ENCODE assay signal across 1 cellular context in genomic region chr7:148622887-148623585, GRCh38.
TF ChIP-seq lines count a peak whose summit lies in the region.

No MANE protein-coding gene starts in this region.

TF ChIP-seq in HEK293, 187 proteins besides CTCF, POLR2A, EP300 and RAD21 (continued from another document and continues in another):
- TF ChIP-seq, protein P1, sequence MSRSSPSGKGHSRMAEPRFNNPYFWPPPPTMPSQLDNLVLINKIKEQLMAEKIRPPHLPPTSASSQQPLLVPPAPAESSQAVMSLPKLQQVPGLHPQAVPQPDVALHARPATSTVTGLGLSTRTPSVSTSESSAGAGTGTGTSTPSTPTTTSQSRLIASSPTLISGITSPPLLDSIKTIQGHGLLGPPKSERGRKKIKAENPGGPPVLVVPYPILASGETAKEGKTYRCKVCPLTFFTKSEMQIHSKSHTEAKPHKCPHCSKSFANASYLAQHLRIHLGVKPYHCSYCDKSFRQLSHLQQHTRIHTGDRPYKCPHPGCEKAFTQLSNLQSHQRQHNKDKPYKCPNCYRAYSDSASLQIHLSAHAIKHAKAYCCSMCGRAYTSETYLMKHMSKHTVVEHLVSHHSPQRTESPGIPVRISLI (tag by site-specific recombination; IDR thresholded peaks at IDR 0.05), result peak; percentile 80; the same call in 1 of the 2 replicates
- no peak for TF ChIP-seq ZBTB11 (tag by site-specific recombination; conservative IDR thresholded peaks at IDR 0.05; ENCODE audit: low read depth)
- peak; percentile 96 for TF ChIP-seq ZNF121 (tag by site-specific recombination; IDR thresholded peaks at IDR 0.05)
- TF ChIP-seq ZNF843 (tag by site-specific recombination; IDR thresholded peaks at IDR 0.05), result no peak
- peak; percentile 10; the same call in 1 of the 2 replicates for TF ChIP-seq FEZF1 (tag by site-specific recombination; IDR thresholded peaks at IDR 0.05)
- TF ChIP-seq ZNF157 (tag by site-specific recombination; IDR thresholded peaks at IDR 0.05), result no peak
- no peak for TF ChIP-seq ZNF830 (tag by site-specific recombination; IDR thresholded peaks at IDR 0.05; ENCODE audit: low read depth)
- TF ChIP-seq, protein P2, sequence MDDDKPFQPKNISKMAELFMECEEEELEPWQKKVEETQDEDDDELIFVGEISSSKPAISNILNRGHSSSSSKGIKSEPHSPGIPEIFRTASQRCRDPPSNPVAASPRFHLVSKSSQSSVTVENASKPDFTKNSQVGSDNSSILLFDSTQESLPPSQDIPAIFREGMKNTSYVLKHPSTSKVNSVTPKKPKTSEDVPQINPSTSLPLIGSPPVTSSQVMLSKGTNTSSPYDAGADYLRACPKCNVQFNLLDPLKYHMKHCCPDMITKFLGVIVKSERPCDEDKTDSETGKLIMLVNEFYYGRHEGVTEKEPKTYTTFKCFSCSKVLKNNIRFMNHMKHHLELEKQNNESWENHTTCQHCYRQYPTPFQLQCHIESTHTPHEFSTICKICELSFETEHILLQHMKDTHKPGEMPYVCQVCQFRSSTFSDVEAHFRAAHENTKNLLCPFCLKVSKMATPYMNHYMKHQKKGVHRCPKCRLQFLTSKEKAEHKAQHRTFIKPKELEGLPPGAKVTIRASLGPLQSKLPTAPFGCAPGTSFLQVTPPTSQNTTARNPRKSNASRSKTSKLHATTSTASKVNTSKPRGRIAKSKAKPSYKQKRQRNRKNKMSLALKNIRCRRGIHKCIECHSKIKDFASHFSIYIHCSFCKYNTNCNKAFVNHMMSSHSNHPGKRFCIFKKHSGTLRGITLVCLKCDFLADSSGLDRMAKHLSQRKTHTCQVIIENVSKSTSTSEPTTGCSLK (tag by site-specific recombination; IDR thresholded peaks at IDR 0.05), result no peak
- no peak for TF ChIP-seq SCRT2 (tag by site-specific recombination; IDR thresholded peaks at IDR 0.05)
- peak; percentile 27; the same call in 1 of the 2 replicates for TF ChIP-seq ZIC2 (tag by site-specific recombination; IDR thresholded peaks at IDR 0.05)
- TF ChIP-seq ZNF354C (tag by site-specific recombination; IDR thresholded peaks at IDR 0.05; ENCODE audit: borderline replicate concordance, low read depth), result no peak
- TF ChIP-seq YY1 (tag by site-specific recombination; IDR thresholded peaks at IDR 0.05), result no peak
- TF ChIP-seq, protein P3, sequence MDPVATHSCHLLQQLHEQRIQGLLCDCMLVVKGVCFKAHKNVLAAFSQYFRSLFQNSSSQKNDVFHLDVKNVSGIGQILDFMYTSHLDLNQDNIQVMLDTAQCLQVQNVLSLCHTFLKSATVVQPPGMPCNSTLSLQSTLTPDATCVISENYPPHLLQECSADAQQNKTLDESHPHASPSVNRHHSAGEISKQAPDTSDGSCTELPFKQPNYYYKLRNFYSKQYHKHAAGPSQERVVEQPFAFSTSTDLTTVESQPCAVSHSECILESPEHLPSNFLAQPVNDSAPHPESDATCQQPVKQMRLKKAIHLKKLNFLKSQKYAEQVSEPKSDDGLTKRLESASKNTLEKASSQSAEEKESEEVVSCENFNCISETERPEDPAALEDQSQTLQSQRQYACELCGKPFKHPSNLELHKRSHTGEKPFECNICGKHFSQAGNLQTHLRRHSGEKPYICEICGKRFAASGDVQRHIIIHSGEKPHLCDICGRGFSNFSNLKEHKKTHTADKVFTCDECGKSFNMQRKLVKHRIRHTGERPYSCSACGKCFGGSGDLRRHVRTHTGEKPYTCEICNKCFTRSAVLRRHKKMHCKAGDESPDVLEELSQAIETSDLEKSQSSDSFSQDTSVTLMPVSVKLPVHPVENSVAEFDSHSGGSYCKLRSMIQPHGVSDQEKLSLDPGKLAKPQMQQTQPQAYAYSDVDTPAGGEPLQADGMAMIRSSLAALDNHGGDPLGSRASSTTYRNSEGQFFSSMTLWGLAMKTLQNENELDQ (tag by site-specific recombination; IDR thresholded peaks at IDR 0.05; ENCODE audit: low read depth), result no peak
- TF ChIP-seq ZNF24 (tag by site-specific recombination; IDR thresholded peaks at IDR 0.05), result 0 out of 2 replicates have a peak, but pooled peaks have one; percentile 14
- no peak for TF ChIP-seq ZBTB10 (tag by site-specific recombination; IDR thresholded peaks at IDR 0.05)
- TF ChIP-seq ZNF639 (tag by site-specific recombination; IDR thresholded peaks at IDR 0.05), result no peak
- TF ChIP-seq ZNF366 (tag by site-specific recombination; conservative IDR thresholded peaks at IDR 0.05), result no peak
- 0 out of 2 replicates have a peak, but pooled peaks have one; percentile 22 for TF ChIP-seq KLF10 (tag by site-specific recombination; IDR thresholded peaks at IDR 0.05)
- TF ChIP-seq TRIM28 (IDR thresholded peaks at IDR 0.05; ENCODE audit: borderline replicate concordance, low read length), result no peak
- no peak for TF ChIP-seq HIC1 (tag by site-specific recombination; IDR thresholded peaks at IDR 0.05)
- TF ChIP-seq OVOL3 (tag by site-specific recombination; IDR thresholded peaks at IDR 0.05), result no peak
- TF ChIP-seq ZNF585B (tag by site-specific recombination; IDR thresholded peaks at IDR 0.05), result no peak
- TF ChIP-seq GLI4 (tag by site-specific recombination; IDR thresholded peaks at IDR 0.05), result no peak
- no peak for TF ChIP-seq GLI2 (tag by site-specific recombination; IDR thresholded peaks at IDR 0.05; ENCODE audit: borderline replicate concordance, low read depth)
- TF ChIP-seq ZNF223 (tag by site-specific recombination; IDR thresholded peaks at IDR 0.05), result no peak
- TF ChIP-seq KLF8 (tag by site-specific recombination; IDR thresholded peaks at IDR 0.05), result no peak
- TF ChIP-seq PRDM1 (tag by site-specific recombination; IDR thresholded peaks at IDR 0.05), result peak; percentile 80
- TF ChIP-seq, protein P4, sequence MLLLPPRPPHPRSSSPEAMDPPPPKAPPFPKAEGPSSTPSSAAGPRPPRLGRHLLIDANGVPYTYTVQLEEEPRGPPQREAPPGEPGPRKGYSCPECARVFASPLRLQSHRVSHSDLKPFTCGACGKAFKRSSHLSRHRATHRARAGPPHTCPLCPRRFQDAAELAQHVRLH (tag by site-specific recombination; IDR thresholded peaks at IDR 0.05), result 0 out of 2 replicates have a peak, but pooled peaks have one; percentile 8
- no peak for TF ChIP-seq ZNF660 (tag by site-specific recombination; IDR thresholded peaks at IDR 0.05)
- TF ChIP-seq KLF16 (tag by site-specific recombination; IDR thresholded peaks at IDR 0.05), result no peak
- no peak for TF ChIP-seq ZNF658 (tag by site-specific recombination; IDR thresholded peaks at IDR 0.05)
- TF ChIP-seq, protein P5, sequence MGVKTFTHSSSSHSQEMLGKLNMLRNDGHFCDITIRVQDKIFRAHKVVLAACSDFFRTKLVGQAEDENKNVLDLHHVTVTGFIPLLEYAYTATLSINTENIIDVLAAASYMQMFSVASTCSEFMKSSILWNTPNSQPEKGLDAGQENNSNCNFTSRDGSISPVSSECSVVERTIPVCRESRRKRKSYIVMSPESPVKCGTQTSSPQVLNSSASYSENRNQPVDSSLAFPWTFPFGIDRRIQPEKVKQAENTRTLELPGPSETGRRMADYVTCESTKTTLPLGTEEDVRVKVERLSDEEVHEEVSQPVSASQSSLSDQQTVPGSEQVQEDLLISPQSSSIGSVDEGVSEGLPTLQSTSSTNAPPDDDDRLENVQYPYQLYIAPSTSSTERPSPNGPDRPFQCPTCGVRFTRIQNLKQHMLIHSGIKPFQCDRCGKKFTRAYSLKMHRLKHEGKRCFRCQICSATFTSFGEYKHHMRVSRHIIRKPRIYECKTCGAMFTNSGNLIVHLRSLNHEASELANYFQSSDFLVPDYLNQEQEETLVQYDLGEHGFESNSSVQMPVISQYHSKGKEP (tag by site-specific recombination; IDR thresholded peaks at IDR 0.05), result no peak
- no peak for TF ChIP-seq ZNF10 (tag by site-specific recombination; IDR thresholded peaks at IDR 0.05)
- TF ChIP-seq, protein P6, sequence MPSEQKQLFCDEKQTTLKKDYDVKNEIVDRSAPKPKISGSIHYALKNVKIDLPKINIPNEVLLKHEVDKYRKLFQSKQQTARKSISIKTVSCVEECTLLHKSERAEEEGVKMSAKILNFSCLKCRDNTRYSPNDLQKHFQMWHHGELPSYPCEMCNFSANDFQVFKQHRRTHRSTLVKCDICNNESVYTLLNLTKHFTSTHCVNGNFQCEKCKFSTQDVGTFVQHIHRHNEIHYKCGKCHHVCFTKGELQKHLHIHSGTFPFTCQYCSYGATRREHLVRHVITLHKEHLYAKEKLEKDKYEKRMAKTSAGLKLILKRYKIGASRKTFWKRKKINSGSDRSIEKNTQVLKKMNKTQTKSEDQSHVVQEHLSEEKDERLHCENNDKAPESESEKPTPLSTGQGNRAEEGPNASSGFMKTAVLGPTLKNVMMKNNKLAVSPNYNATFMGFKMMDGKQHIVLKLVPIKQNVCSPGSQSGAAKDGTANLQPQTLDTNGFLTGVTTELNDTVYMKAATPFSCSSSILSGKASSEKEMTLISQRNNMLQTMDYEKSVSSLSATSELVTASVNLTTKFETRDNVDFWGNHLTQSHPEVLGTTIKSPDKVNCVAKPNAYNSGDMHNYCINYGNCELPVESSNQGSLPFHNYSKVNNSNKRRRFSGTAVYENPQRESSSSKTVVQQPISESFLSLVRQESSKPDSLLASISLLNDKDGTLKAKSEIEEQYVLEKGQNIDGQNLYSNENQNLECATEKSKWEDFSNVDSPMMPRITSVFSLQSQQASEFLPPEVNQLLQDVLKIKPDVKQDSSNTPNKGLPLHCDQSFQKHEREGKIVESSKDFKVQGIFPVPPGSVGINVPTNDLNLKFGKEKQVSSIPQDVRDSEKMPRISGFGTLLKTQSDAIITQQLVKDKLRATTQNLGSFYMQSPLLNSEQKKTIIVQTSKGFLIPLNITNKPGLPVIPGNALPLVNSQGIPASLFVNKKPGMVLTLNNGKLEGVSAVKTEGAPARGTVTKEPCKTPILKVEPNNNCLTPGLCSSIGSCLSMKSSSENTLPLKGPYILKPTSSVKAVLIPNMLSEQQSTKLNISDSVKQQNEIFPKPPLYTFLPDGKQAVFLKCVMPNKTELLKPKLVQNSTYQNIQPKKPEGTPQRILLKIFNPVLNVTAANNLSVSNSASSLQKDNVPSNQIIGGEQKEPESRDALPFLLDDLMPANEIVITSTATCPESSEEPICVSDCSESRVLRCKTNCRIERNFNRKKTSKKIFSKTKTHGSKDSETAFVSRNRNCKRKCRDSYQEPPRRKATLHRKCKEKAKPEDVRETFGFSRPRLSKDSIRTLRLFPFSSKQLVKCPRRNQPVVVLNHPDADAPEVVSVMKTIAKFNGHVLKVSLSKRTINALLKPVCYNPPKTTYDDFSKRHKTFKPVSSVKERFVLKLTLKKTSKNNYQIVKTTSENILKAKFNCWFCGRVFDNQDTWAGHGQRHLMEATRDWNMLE (tag by site-specific recombination; conservative IDR thresholded peaks at IDR 0.05; ENCODE audit: low read depth), result no peak
